ENCODE assay signal across 1 cellular context in the genomic region with DNA sequence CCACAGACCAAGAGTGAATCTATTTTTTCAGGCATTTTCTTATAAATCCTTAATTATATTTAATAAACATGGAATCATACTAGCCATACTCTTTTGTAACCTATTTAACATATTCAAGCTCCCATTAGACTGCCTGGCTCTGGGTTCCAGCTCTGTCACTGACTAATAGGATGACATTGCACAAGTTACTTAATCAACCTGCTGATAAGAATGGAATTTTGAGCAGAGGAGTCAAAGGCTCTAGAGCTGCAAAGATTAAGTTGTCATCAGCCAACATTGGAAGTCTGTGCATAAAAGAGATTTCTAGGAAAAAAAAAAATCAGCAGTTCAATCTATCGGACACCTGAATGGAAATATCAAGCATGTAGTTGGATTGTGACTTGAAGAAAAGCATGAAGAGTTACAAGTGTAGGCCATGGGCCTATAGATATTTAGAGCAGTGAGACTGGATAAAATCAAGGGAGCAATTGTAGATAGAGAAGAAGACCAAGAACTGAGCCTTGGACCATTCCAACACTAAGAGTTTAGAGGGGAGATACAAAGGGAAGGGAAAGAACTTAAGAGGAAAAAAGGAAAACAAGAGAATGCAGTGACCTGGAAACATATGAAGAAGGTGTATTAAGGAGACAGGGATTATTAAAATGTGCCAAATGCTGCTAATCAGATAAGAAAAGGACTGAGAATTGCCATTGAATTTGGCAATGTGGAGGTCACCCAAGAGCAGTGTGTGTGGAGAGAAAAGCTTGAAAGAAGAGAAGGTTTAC.
TF ChIP-seq lines count a peak whose summit lies in the region.

No MANE protein-coding gene starts in this region.

TF ChIP-seq in GM23338, 12 proteins besides CTCF, POLR2A, EP300 and RAD21 (continued from another document):
- TF ChIP-seq ZNF462 (CRISPR knock-in tag; IDR thresholded peaks at IDR 0.05) (no peak), POLR2AphosphoS5 (IDR thresholded peaks at IDR 0.05; ENCODE audit: low read depth) (no peak), NANOG (IDR thresholded peaks at IDR 0.05; ENCODE audit: borderline replicate concordance) (no peak), EZH2 (IDR thresholded peaks at IDR 0.05; ENCODE audit: low read depth, unreplicated experiment) (no peak), EZH2phosphoT487 (IDR thresholded peaks at IDR 0.05; ENCODE audit: unreplicated experiment) (no peak), CREB1 (CRISPR knock-in tag; IDR thresholded peaks at IDR 0.05; ENCODE audit: low read depth) (no peak)
